Comparison of ENCODE assay signal across 19 cellular contexts in genomic region chr10:124865676-124866075, GRCh38.
"Had no signal": no experiment of that assay in that cellular context is flagged by ENCODE, and none has a peak within 500 bp of the region (broad histone marks: within the 10 kb centered on the region; RNA-seq: fewer than 3 reads in every experiment).

No MANE protein-coding gene starts in this region.

- H3K27me3 ChIP-seq: MG63 had no signal

- H3K36me3 ChIP-seq: MG63 had no signal

- H3K27ac ChIP-seq: RWPE1 had no signal

- H3K4me3 ChIP-seq: MG63 had no signal

- H3K9me3 ChIP-seq: MG63, SK-N-SH had no signal

- ATAC-seq: Panc1 had no signal

- DNase-seq: IMR-90, Karpas-422, KG1, MG63, NCI-H1092, NCI-H1105 treated with DMSO at 0.1 percent for 48 hours, NCI-H1417 treated with DMSO at 0.1 percent for 48 hours, NCI-H1694 treated with DMSO at 0.1 percent for 48 hours, NCI-H1930, NCI-H2081, NCI-H2107, NCI-H226, NCI-H446, NCI-H510A, NCI-H524 treated with DMSO at 0.1 percent for 48 hours, SHP77, SK-N-SH had no signal

- H3K9ac ChIP-seq: SK-N-SH had no signal
